Comparison of ENCODE assay signal across 20 cellular contexts in the genomic region with DNA sequence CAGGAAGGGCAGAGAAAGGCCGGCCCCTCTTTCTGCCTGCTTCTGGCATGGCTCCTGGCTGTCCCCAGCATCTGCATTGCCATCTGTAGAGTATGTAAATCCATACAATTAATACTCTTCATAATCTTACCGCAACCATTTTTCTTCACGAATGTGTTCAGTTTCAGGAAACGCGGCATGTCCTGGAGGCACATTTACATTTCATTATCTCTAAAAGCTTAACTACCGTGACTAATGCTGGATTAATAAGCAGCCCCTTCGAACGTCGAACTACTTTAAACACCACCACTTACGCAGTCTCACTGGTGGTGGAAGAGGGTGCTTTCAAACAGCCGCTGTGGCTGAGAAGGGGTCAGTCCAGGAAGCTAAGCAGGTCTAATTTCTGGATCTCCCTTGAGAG.
"Had no signal": no experiment of that assay in that cellular context is flagged by ENCODE, and none has a peak within 500 bp of the region (broad histone marks: within the 10 kb centered on the region; RNA-seq: fewer than 3 reads in every experiment).

No MANE protein-coding gene starts in this region.

- H3K36me3 Mint-ChIP-seq: activated naive CD4-positive, alpha-beta T cell treated with anti-CD3 and anti-CD28 coated beads, Interleukin-2, amount 50 U/mL, for 24 hours; naive thymus-derived CD8-positive, alpha-beta T cell; stimulated activated memory B cell treated with anti-CD40 and anti-IgM and Interleukin-4, amounts not matched to agents 10 μg/mL and 1 μg/mL and 100 μg/mL, for 72 hours had no signal

- H3K27ac Mint-ChIP-seq: activated naive CD4-positive, alpha-beta T cell treated with anti-CD3 and anti-CD28 coated beads, Interleukin-2, amount 50 U/mL, for 24 hours had no signal

- H3K9me3 Mint-ChIP-seq: activated naive CD4-positive, alpha-beta T cell treated with anti-CD3 and anti-CD28 coated beads, Interleukin-2, amount 50 U/mL, for 24 hours; stimulated activated memory B cell treated with anti-CD40 and anti-IgM and Interleukin-4, amounts not matched to agents 10 μg/mL and 1 μg/mL and 100 μg/mL, for 72 hours had no signal

- H3K4me3 Mint-ChIP-seq: activated naive CD4-positive, alpha-beta T cell treated with anti-CD3 and anti-CD28 coated beads, Interleukin-2, amount 50 U/mL, for 24 hours; naive thymus-derived CD8-positive, alpha-beta T cell; stimulated activated memory B cell treated with anti-CD40 and anti-IgM and Interleukin-4, amounts not matched to agents 10 μg/mL and 1 μg/mL and 100 μg/mL, for 72 hours had no signal

- H3K27me3 Mint-ChIP-seq: activated naive CD4-positive, alpha-beta T cell treated with anti-CD3 and anti-CD28 coated beads, Interleukin-2, amount 50 U/mL, for 24 hours had no signal

- FAIRE-seq: astrocyte, bronchial epithelial cell, endometrium, keratinocyte, pancreas had no signal

- DNase-seq: activated CD4-positive, alpha-beta T cell treated with anti-CD3 and anti-CD28 coated beads for 1 hour; activated gamma-delta T cell; adrenal gland; cerebellar nuclear complex; cortex of kidney; erythroblast; foreskin melanocyte; head of caudate nucleus; lower lobe of right lung; naive thymus-derived CD8-positive, alpha-beta T cell; pancreas; stimulated activated CD4-positive, alpha-beta T cell treated with anti-CD3 and anti-CD28 coated beads, Interleukin-4, amount 100 ng/mL, for 4 hours; testis; upper lobe of left lung had no signal

- ATAC-seq: lower lobe of right lung; naive thymus-derived CD8-positive, alpha-beta T cell; pancreas; stimulated activated memory B cell treated with anti-CD40 and anti-IgM and Interleukin-4, amounts not matched to agents 10 μg/mL and 1 μg/mL and 100 μg/mL, for 72 hours had no signal
